28 cellular contexts compared by ENCODE assay signal in genomic region chr5:118095100-118095499, GRCh38.
A peak's percentile ranks its signal among the peaks of the same experiment; 100 is the strongest.
DNase-seq lines count a peak whose midpoint lies in the region; ATAC-seq and TF ChIP-seq lines count a peak whose summit lies in the region.
"Had no signal": no experiment of that assay in that cellular context is flagged by ENCODE, and none has a peak within 500 bp of the region (broad histone marks: within the 10 kb centered on the region; RNA-seq: fewer than 3 reads in every experiment).

No MANE protein-coding gene starts in this region.

- H2BK120ac ChIP-seq in H9 (ENCODE audit: low read depth, low read length, poor library complexity, severe bottlenecking): no peak overlapping the region

- no peak for ATAC-seq in HG03025 (IDR thresholded peaks at IDR 0.05; ENCODE audit: low FRiP score, unreplicated experiment)
- no peak for ATAC-seq in right lobe of liver
- ATAC-seq: activated CD4-positive, alpha-beta T cell treated with anti-CD3 and anti-CD28 coated beads for 36 hours; foreskin keratinocyte; heart left ventricle had no signal

- H2AK5ac ChIP-seq in H9 (ENCODE audit: insufficient read length, low read length): no peak overlapping the region

- H3T11ph ChIP-seq in H9 (ENCODE audit: low read length): no peak overlapping the region

- H3K79me1 ChIP-seq in H9 (ENCODE audit: insufficient read depth, low read depth, low read length, poor library complexity, severe bottlenecking): no peaks in the 10 kb centered on the region

- H3K9me3 ChIP-seq in neuron (ENCODE audit: low read length): no peaks in the 10 kb centered on the region
- no peaks in the 10 kb centered on the region for H3K9me3 ChIP-seq in H9 (ENCODE audit: control insufficient read depth, low read depth, low read length)
- no peaks in the 10 kb centered on the region for H3K9me3 ChIP-seq in right lobe of liver
- H3K9me3 ChIP-seq in CD4-positive, alpha-beta memory T cell (ENCODE audit: control insufficient read depth in 1 of 2, low read length in 2 of 2): no peaks in the 10 kb centered on the region
- H3K9me3 ChIP-seq: ascending aorta, esophagus muscularis mucosa, heart left ventricle, tibial nerve had no signal

- H3K27me3 Mint-ChIP-seq in H9 (ENCODE audit: low read depth): peaks cover 4% of the 10 kb centered on the region
- H3K27me3 Mint-ChIP-seq in CD4-positive, alpha-beta memory T cell: no peaks in the 10 kb centered on the region
- H3K27me3 Mint-ChIP-seq: activated CD4-positive, alpha-beta T cell treated with anti-CD3 and anti-CD28 coated beads for 36 hours; activated naive CD8-positive, alpha-beta T cell; dendritic cell treated with granulocyte-macrophage colony-stimulating factor and Interleukin-4, amounts not matched to agents 40 ng/mL and 50 ng/mL, for 4 days had no signal

- H3K18ac ChIP-seq in H9 (ENCODE audit: insufficient read length, low read depth, low read length): no peak overlapping the region

- no peak overlapping the region for H3K27ac Mint-ChIP-seq in H9
- H3K27ac Mint-ChIP-seq in CD4-positive, alpha-beta memory T cell: no peak overlapping the region
- H3K27ac Mint-ChIP-seq: activated CD4-positive, alpha-beta T cell treated with anti-CD3 and anti-CD28 coated beads for 36 hours; activated naive CD8-positive, alpha-beta T cell; CD14-positive monocyte; dendritic cell treated with granulocyte-macrophage colony-stimulating factor and Interleukin-4, amounts not matched to agents 40 ng/mL and 50 ng/mL, for 4 days had no signal

- H3K4me1 ChIP-seq in neuron (ENCODE audit: insufficient read depth, low read length) (peaks cover 14% of the 10 kb centered on the region), H9 (ENCODE audit: insufficient read depth, low read length) (no peaks in the 10 kb centered on the region), right lobe of liver (no peaks in the 10 kb centered on the region)
- no peaks in the 10 kb centered on the region for H3K4me1 ChIP-seq in CD4-positive, alpha-beta memory T cell (ENCODE audit: insufficient read depth, low read length)
- H3K4me1 ChIP-seq: ascending aorta, esophagus muscularis mucosa, foreskin keratinocyte, tibial nerve had no signal

- TF ChIP-seq POLR2A in right lobe of liver (IDR thresholded peaks at IDR 0.05): no peak

- no peak overlapping the region for H3K9ac ChIP-seq in H9 (ENCODE audit: extremely low read depth, insufficient read length, low read length)

- H3K4me2 ChIP-seq in H9 (ENCODE audit: insufficient read depth, insufficient read length, low read length): no peak overlapping the region

- no peaks in the 10 kb centered on the region for H3K27me3 ChIP-seq in kidney epithelial cell (ENCODE audit: control insufficient read depth, insufficient read depth, low read length)
- H3K27me3 ChIP-seq in neuron (ENCODE audit: insufficient read depth, low read length): no peaks in the 10 kb centered on the region
- no peaks in the 10 kb centered on the region for H3K27me3 ChIP-seq in H9 (ENCODE audit: insufficient read depth, low read length)
- no peaks in the 10 kb centered on the region for H3K27me3 ChIP-seq in right lobe of liver
- H3K27me3 ChIP-seq in CD4-positive, alpha-beta memory T cell (ENCODE audit: insufficient read depth, low read length): no peaks in the 10 kb centered on the region
- H3K27me3 ChIP-seq: ascending aorta, esophagus muscularis mucosa, foreskin keratinocyte, heart left ventricle, tibial nerve had no signal

- POLR2A ChIA-PET in CD4-positive, alpha-beta memory T cell (lab: Charles Lee; ENCODE audit: partially characterized antibody): no interaction called here

- peak; percentile 8 for DNase-seq in DMS53 (lab: John Stamatoyannopoulos, UW)
- no peak for DNase-seq in DMS53 treated with DMSO at 0.1 percent for 48 hours (lab: John Stamatoyannopoulos, UW; ENCODE audit: unreplicated experiment)
- DNase-seq in kidney epithelial cell (ENCODE audit: low read depth): peak; percentile 32
- no peak for DNase-seq in H9
- DNase-seq in right lobe of liver: no peak
- DNase-seq in CD4-positive, alpha-beta memory T cell: no peak
- DNase-seq: activated CD4-positive, alpha-beta T cell treated with anti-CD3 and anti-CD28 coated beads for 36 hours; activated CD8-positive, alpha-beta memory T cell treated with anti-CD3 and anti-CD28 coated beads for 24 hours; central memory CD4-positive, alpha-beta T cell; foreskin keratinocyte; heart left ventricle; NCI-H1092; NCI-H1694; NCI-H510A treated with DMSO at 0.1 percent for 48 hours; SIG-M5; stimulated activated CD4-positive, alpha-beta T cell treated with anti-CD3 and anti-CD28 coated beads, Interleukin-4, amount 100 ng/mL, for 1 hour; T-helper 9 cell had no signal

- H4K91ac ChIP-seq in H9 (ENCODE audit: insufficient read length, low read depth, low read length): no peak overlapping the region

- no peaks in the 10 kb centered on the region for H3K9me3 Mint-ChIP-seq in H9
- peaks cover 0 to 7% (median 4%) of the 10 kb centered on the region in 8 donors for H3K9me3 Mint-ChIP-seq in CD4-positive, alpha-beta memory T cell

- CTCF ChIA-PET in CD4-positive, alpha-beta memory T cell (lab: Charles Lee; ENCODE audit: partially characterized antibody): no interaction called here

- no peak overlapping the region for H2BK20ac ChIP-seq in H9 (ENCODE audit: low read depth, low read length, poor library complexity, severe bottlenecking)

- H3K56ac ChIP-seq in H9 (ENCODE audit: insufficient read length, low read depth, low read length): no peak overlapping the region

- no peaks in the 10 kb centered on the region for H3K23me2 ChIP-seq in H9 (ENCODE audit: insufficient read length, low read depth, low read length, poor library complexity, severe bottlenecking)

- H2AFZ ChIP-seq in neuron (ENCODE audit: low read depth, low read length) (peak overlapping the region; percentile 4), H9 (ENCODE audit: low read length) (no peak overlapping the region)

- no peaks in the 10 kb centered on the region for H4K20me1 ChIP-seq in H9 (ENCODE audit: control insufficient read depth, insufficient read depth, insufficient read length)

- TF ChIP-seq CTCF in kidney epithelial cell (IDR thresholded peaks at IDR 0.05; ENCODE audit: insufficient read depth, low read length, poor library complexity, severe bottlenecking): no peak
- TF ChIP-seq CTCF in H9 (conservative IDR thresholded peaks at IDR 0.05): no peak
- TF ChIP-seq CTCF in right lobe of liver (IDR thresholded peaks at IDR 0.05): no peak

- H3K27ac ChIP-seq in H9 (ENCODE audit: insufficient read length, low read depth, low read length) (no peak overlapping the region), right lobe of liver (no peak overlapping the region)
- H3K27ac ChIP-seq in CD4-positive, alpha-beta memory T cell (ENCODE audit: low read depth, low read length): no peak overlapping the region
- H3K27ac ChIP-seq: 22Rv1, ascending aorta, esophagus muscularis mucosa, foreskin keratinocyte, heart left ventricle, tibial nerve, VCaP had no signal

- H3K36me3 ChIP-seq in kidney epithelial cell (ENCODE audit: control insufficient read depth, insufficient read depth, low read length) (no peaks in the 10 kb centered on the region), neuron (ENCODE audit: insufficient read depth, low read length) (no peaks in the 10 kb centered on the region), right lobe of liver (no peaks in the 10 kb centered on the region)
- no peaks in the 10 kb centered on the region for H3K36me3 ChIP-seq in CD4-positive, alpha-beta memory T cell (ENCODE audit: insufficient read depth, low read length)
- H3K36me3 ChIP-seq: ascending aorta, esophagus muscularis mucosa, heart left ventricle, tibial nerve had no signal

- H4K8ac ChIP-seq in H9 (replicated peaks; ENCODE audit: insufficient read length, low read depth, low read length): no peak overlapping the region

- H4K5ac ChIP-seq in H9 (ENCODE audit: insufficient read length, low read depth, low read length): no peak overlapping the region

- H3K4me1 Mint-ChIP-seq in H9: no peaks in the 10 kb centered on the region
- H3K4me1 Mint-ChIP-seq in CD4-positive, alpha-beta memory T cell: no peaks in the 10 kb centered on the region
- H3K4me1 Mint-ChIP-seq: activated CD4-positive, alpha-beta T cell treated with anti-CD3 and anti-CD28 coated beads for 36 hours; CD14-positive monocyte had no signal

- H3K4ac ChIP-seq in H9 (ENCODE audit: low read depth, low read length): no peak overlapping the region

- no peak overlapping the region for H3K14ac ChIP-seq in H9 (ENCODE audit: insufficient read depth, low read length)

- H3K36me3 Mint-ChIP-seq in H9 (ENCODE audit: insufficient read depth in 1 of 3, low read depth in 3 of 3): no peaks in the 10 kb centered on the region
- H3K36me3 Mint-ChIP-seq in CD4-positive, alpha-beta memory T cell: no peaks in the 10 kb centered on the region
- H3K36me3 Mint-ChIP-seq: activated naive CD8-positive, alpha-beta T cell; CD14-positive monocyte had no signal

- H2BK12ac ChIP-seq in H9 (ENCODE audit: insufficient read length, low read depth, low read length): no peak overlapping the region

- no CpG with 5 or more reads among the region's 2 CpGs for WGBS in H9 (ENCODE audit: extremely low coverage, insufficient read length, low lambda C conversion rate)
- 30% methylated on average over 2 of the region's 2 CpGs for WGBS in right lobe of liver (ENCODE audit: insufficient coverage, low coverage, low lambda C conversion rate, missing lambda C conversion rate)

- H3K23ac ChIP-seq in H9 (ENCODE audit: insufficient read length, low read depth, low read length): no peak overlapping the region

- intact Hi-C loops in right lobe of liver (cut with DNase I): no loop called here
- intact Hi-C loops in CD4-positive, alpha-beta memory T cell (cut with micrococcal nuclease): no loop called here

- H3K4me3 ChIP-seq in kidney epithelial cell (ENCODE audit: low read depth, low read length) (no peak overlapping the region), neuron (ENCODE audit: low read length) (no peak overlapping the region), right lobe of liver (no peak overlapping the region)
- H3K4me3 ChIP-seq in CD4-positive, alpha-beta memory T cell (ENCODE audit: low read length in 2 of 2): no peak overlapping the region
- H3K4me3 ChIP-seq: ascending aorta, esophagus muscularis mucosa, heart left ventricle, lung, tibial nerve had no signal

- H3K4me3 Mint-ChIP-seq in H9: no peak overlapping the region
- no peak overlapping the region for H3K4me3 Mint-ChIP-seq in CD4-positive, alpha-beta memory T cell
- H3K4me3 Mint-ChIP-seq: activated CD4-positive, alpha-beta T cell treated with anti-CD3 and anti-CD28 coated beads for 36 hours; activated naive CD8-positive, alpha-beta T cell; CD14-positive monocyte; dendritic cell treated with granulocyte-macrophage colony-stimulating factor and Interleukin-4, amounts not matched to agents 40 ng/mL and 50 ng/mL, for 4 days had no signal

- H2BK5ac ChIP-seq in H9 (ENCODE audit: insufficient read length, low read length): no peak overlapping the region

- no peaks in the 10 kb centered on the region for H3K79me2 ChIP-seq in H9 (ENCODE audit: insufficient read depth, low read length)

- no peak overlapping the region for H2BK15ac ChIP-seq in H9 (ENCODE audit: low read depth, low read length)

Comparison
In these comparisons a context has a peak if more than half of its experiments do, and no peak if none do; other contexts are left out.
1. DNase-seq: peak in DMS53 (single experiment) and kidney epithelial cell (single experiment); none in DMS53 treated with DMSO at 0.1 percent for 48 hours (single experiment), H9 (single experiment), right lobe of liver (0 of 3) and CD4-positive, alpha-beta memory T cell (0 of 5).